In genomic region chr14:51239813-51240803, GRCh38 we compare ENCODE assay signal across 1 cellular context.
A peak's percentile ranks its signal among the peaks of the same experiment; 100 is the strongest.
TF ChIP-seq lines count a peak whose summit lies in the region.

TMX1 (plus strand) TSS chr14:51240247; CDS start chr14:51240293, 46 bp downstream.

TF ChIP-seq in K562, 482 proteins besides CTCF, POLR2A, EP300 and RAD21 (continued from another document and continues in another):
- peak; percentile 73 for TF ChIP-seq ARID4B (CRISPR knock-in tag; IDR thresholded peaks at IDR 0.05)
- no peak for TF ChIP-seq MLLT1 (IDR thresholded peaks at IDR 0.05)
- TF ChIP-seq MEIS2 (IDR thresholded peaks at IDR 0.05; ENCODE audit: partially characterized antibody) = peak; percentile 92
- TF ChIP-seq CBFB (CRISPR knock-in tag; IDR thresholded peaks at IDR 0.05) = 0 out of 2 replicates have a peak, but pooled peaks have one; percentile 48
- TF ChIP-seq SPI1 (IDR thresholded peaks at IDR 0.05; ENCODE audit: borderline replicate concordance, low read depth, low read length) = peak; percentile 91
- TF ChIP-seq SMARCE1 (IDR thresholded peaks at IDR 0.05) = 0 out of 2 replicates have a peak, but pooled peaks have one; percentile 29
- peak; percentile 54 for TF ChIP-seq TFAP4 (CRISPR knock-in tag; IDR thresholded peaks at IDR 0.05; ENCODE audit: borderline replicate concordance)
- no peak for TF ChIP-seq ATF1 (CRISPR knock-in tag; IDR thresholded peaks at IDR 0.05)
- TF ChIP-seq ATF1 (tag; IDR thresholded peaks at IDR 0.05) = peak; percentile 67
- no peak for TF ChIP-seq ETS2 (tag; IDR thresholded peaks at IDR 0.05; ENCODE audit: borderline replicate concordance, poor library complexity, severe bottlenecking)
- peak; percentile 92 for TF ChIP-seq E2F8 (IDR thresholded peaks at IDR 0.05; ENCODE audit: low read depth, partially characterized antibody)
- peak; percentile 16; the same call in 1 of the 2 replicates for TF ChIP-seq RB1 (IDR thresholded peaks at IDR 0.05; ENCODE audit: low read depth)
- TF ChIP-seq MAX (CRISPR knock-in tag; IDR thresholded peaks at IDR 0.05) = peak; percentile 71
- no peak for TF ChIP-seq JUND (IDR thresholded peaks at IDR 0.05; ENCODE audit: borderline replicate concordance, low read depth, low read length)
- no peak for TF ChIP-seq JUND (tag; IDR thresholded peaks at IDR 0.05; ENCODE audit: borderline replicate concordance, low read depth, low read length)
- peak; percentile 57; the same call in 1 of the 2 replicates for TF ChIP-seq ZNF511 (CRISPR knock-in tag; IDR thresholded peaks at IDR 0.05)
- peak; percentile 68; the same call in 1 of the 2 replicates for TF ChIP-seq NFRKB (IDR thresholded peaks at IDR 0.05; ENCODE audit: low read depth)
- peak; percentile 83 for TF ChIP-seq POLR2AphosphoS5 (IDR thresholded peaks at IDR 0.05; ENCODE audit: control insufficient read depth, insufficient read depth, low read depth, low read length)
- 0 out of 2 replicates have a peak, but pooled peaks have one; percentile 19 for TF ChIP-seq VEZF1 (CRISPR knock-in tag; IDR thresholded peaks at IDR 0.05)
- TF ChIP-seq RBFOX2 (IDR thresholded peaks at IDR 0.05; ENCODE audit: low read depth, low read length) = peak; percentile 96
- no peak for TF ChIP-seq ZNF436 (CRISPR knock-in tag; IDR thresholded peaks at IDR 0.05)
- TF ChIP-seq SIN3A (IDR thresholded peaks at IDR 0.05; ENCODE audit: borderline replicate concordance in 2 of 2, control insufficient read depth in 1 of 2, low read depth in 2 of 2, low read length in 2 of 2) = peak; percentile 38 to 61; a peak in 1 of 4 replicates
- no peak for TF ChIP-seq MBD1 (CRISPR knock-in tag; IDR thresholded peaks at IDR 0.05)
- peak; percentile 77 for TF ChIP-seq PML (IDR thresholded peaks at IDR 0.05; ENCODE audit: low read length)
- peak; percentile 54 for TF ChIP-seq POLR2H (tag; IDR thresholded peaks at IDR 0.05; ENCODE audit: low read depth)
- 0 out of 4 replicates have a peak, but pooled peaks of 1 of the 2 experiments have one; percentile 20 for TF ChIP-seq UBTF (IDR thresholded peaks at IDR 0.05; ENCODE audit: borderline replicate concordance in 1 of 2, low read depth in 2 of 2, low read length in 2 of 2)
- TF ChIP-seq ELF2 (CRISPR knock-in tag; IDR thresholded peaks at IDR 0.05) = peak; percentile 82
- 0 out of 2 replicates have a peak, but pooled peaks have one; percentile 20 for TF ChIP-seq HDAC2 (IDR thresholded peaks at IDR 0.05)
- peak; percentile 93 for TF ChIP-seq KDM5B (IDR thresholded peaks at IDR 0.05; ENCODE audit: insufficient replicate concordance, low read depth, low read length)
- TF ChIP-seq ATF7 (IDR thresholded peaks at IDR 0.05) = peak; percentile 47; the same call in 1 of the 2 replicates
- no peak for TF ChIP-seq NFXL1 (CRISPR knock-in tag; IDR thresholded peaks at IDR 0.05)
- TF ChIP-seq TEAD1 (CRISPR knock-in tag; IDR thresholded peaks at IDR 0.05) = peak in 1 of 2 experiments; percentile 53; a peak in 1 of 4 replicates
- peak; percentile 62 for TF ChIP-seq GABPB1 (CRISPR knock-in tag; IDR thresholded peaks at IDR 0.05)
- TF ChIP-seq PHF21A (IDR thresholded peaks at IDR 0.05; ENCODE audit: borderline replicate concordance, low read depth) = no peak
- TF ChIP-seq MTA3 (IDR thresholded peaks at IDR 0.05; ENCODE audit: borderline replicate concordance) = peak; percentile 57; the same call in 1 of the 2 replicates
- TF ChIP-seq SUPT5H (IDR thresholded peaks at IDR 0.05) = peak; percentile 94
- peak; percentile 89 for TF ChIP-seq ELF1 (tag; IDR thresholded peaks at IDR 0.05)
- TF ChIP-seq ZNF395 (CRISPR knock-in tag; IDR thresholded peaks at IDR 0.05) = no peak
- TF ChIP-seq TBP (optimal IDR thresholded peaks at IDR 0.05; ENCODE audit: low read depth, low read length) = peak; percentile 58
- peak; percentile 99 for TF ChIP-seq NRF1 (conservative IDR thresholded peaks at IDR 0.05 in 1 of 2, IDR thresholded peaks at IDR 0.05 in 1 of 2)
- peak; percentile 58 for TF ChIP-seq GABPA (tag; conservative IDR thresholded peaks at IDR 0.05; ENCODE audit: low read depth)
- TF ChIP-seq SETDB1 (IDR thresholded peaks at IDR 0.05; ENCODE audit: low read length) = peak; percentile 37
- TF ChIP-seq SMAD1 (IDR thresholded peaks at IDR 0.05; ENCODE audit: low read depth, low read length, partially characterized antibody) = peak; percentile 6
- TF ChIP-seq OTX1 (CRISPR knock-in tag; IDR thresholded peaks at IDR 0.05) = no peak
- peak in 1 of 2 experiments; percentile 50; a peak in 1 of 4 replicates for TF ChIP-seq MAZ (CRISPR knock-in tag; conservative IDR thresholded peaks at IDR 0.05 in 1 of 2, IDR thresholded peaks at IDR 0.05 in 1 of 2)
- TF ChIP-seq TAF9B (IDR thresholded peaks at IDR 0.05; ENCODE audit: partially characterized antibody) = peak; percentile 75
- no peak for TF ChIP-seq NBN (IDR thresholded peaks at IDR 0.05; ENCODE audit: low read depth)
- TF ChIP-seq EP400 (IDR thresholded peaks at IDR 0.05) = peak; percentile 87
